ENCODE assay signal across 21 cellular contexts in the genomic region with DNA sequence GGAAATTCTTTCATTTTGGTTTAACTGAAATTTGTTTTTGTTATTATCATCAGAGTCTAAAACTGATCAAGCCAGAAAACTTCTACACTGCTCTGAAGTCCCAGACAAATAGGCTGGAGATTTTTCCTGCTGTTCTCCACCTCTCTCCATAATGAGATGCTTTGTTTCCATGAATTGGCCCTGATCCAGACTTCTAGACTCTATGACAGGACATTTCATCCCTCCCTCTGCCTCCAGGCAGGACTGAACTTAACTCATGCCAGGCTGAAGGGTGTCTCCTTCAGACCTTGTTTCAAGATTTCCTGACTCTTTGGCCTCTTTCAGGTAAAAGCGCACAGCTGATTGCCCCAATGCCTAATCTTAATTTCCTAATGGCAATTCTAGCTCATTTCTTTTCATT.
DNase-seq lines count a peak whose midpoint lies in the region; ATAC-seq and TF ChIP-seq lines count a peak whose summit lies in the region.
"Had no signal": no experiment of that assay in that cellular context is flagged by ENCODE, and none has a peak within 500 bp of the region (broad histone marks: within the 10 kb centered on the region; RNA-seq: fewer than 3 reads in every experiment).

No MANE protein-coding gene starts in this region.

- 76 to 95% (median 86%) methylated on average over 1 of the region's 1 CpG for WGBS in heart left ventricle, 4 donors

- no peak overlapping the region for H3K4me3 ChIP-seq in heart left ventricle
- H3K4me3 ChIP-seq: adrenal gland, cardiac muscle cell, gastroesophageal sphincter, left lung, right atrium auricular region, thoracic aorta had no signal

- H3K27ac ChIP-seq in RWPE1 (no peak overlapping the region), heart left ventricle (no peak overlapping the region)
- H3K27ac ChIP-seq: adrenal gland, cardiac muscle cell, gastroesophageal sphincter, left lung, neutrophil, right atrium auricular region, thoracic aorta had no signal

- TF ChIP-seq CTCF in RWPE1 (conservative IDR thresholded peaks at IDR 0.05; ENCODE audit: low read depth) (no peak), heart left ventricle (IDR thresholded peaks at IDR 0.05) (no peak)

- ATAC-seq in heart left ventricle (no peak), HG03439 (IDR thresholded peaks at IDR 0.05; ENCODE audit: unreplicated experiment) (no peak)
- ATAC-seq: gastroesophageal sphincter, left lung had no signal

- no peak for TF ChIP-seq POLR2A in heart left ventricle (IDR thresholded peaks at IDR 0.05)

- POLR2A ChIA-PET in RWPE1 (lab: Yijun Ruan, JAX; ENCODE audit: low non-redundant PET) = no interaction called here

- no peaks in the 10 kb centered on the region for H3K36me3 ChIP-seq in heart left ventricle
- H3K36me3 ChIP-seq: adrenal gland, cardiac muscle cell, gastroesophageal sphincter, left lung, neutrophil, right atrium auricular region, thoracic aorta had no signal

- CTCF ChIA-PET in RWPE1 (lab: Yijun Ruan, JAX) = interaction anchor here (0.6 kb wide), 1 partner anchor 27 kb away, joined by 3 read pairs; no protein-coding TSS in a partner anchor

- DNase-seq in Ammon's horn (ENCODE audit: low spot score) = peak; percentile 24
- DNase-seq in HT-29 (ENCODE audit: low spot score) = peak; percentile 68
- DNase-seq in RWPE1 (ENCODE audit: low spot score) = peak; percentile 47
- peak; percentile 65 for DNase-seq in islet precursor cell
- no peak for DNase-seq in GOT3 (lab: John Stamatoyannopoulos, UW)
- no peak for DNase-seq in heart left ventricle
- no peak for DNase-seq in stimulated activated CD4-positive, alpha-beta T cell treated with anti-CD3 and anti-CD28 coated beads, Interleukin-2, amount 100 ng/mL, for 24 hours
- DNase-seq: activated CD4-positive, alpha-beta T cell treated with anti-CD3 and anti-CD28 coated beads for 4 hours; adrenal gland; CD4-positive, alpha-beta memory T cell; EL; erythroblast; left lung; NCI-H1092 treated with DMSO at 0.1 percent for 48 hours; NCI-H2171 had no signal

- H3K4me1 ChIP-seq in heart left ventricle = no peaks in the 10 kb centered on the region
- H3K4me1 ChIP-seq: adrenal gland, gastroesophageal sphincter, left lung, right atrium auricular region had no signal

- no peaks in the 10 kb centered on the region for H3K9me3 ChIP-seq in heart left ventricle
- H3K9me3 ChIP-seq: adrenal gland, gastroesophageal sphincter, left lung, neutrophil, right atrium auricular region, thoracic aorta had no signal

- peaks cover 0 to 54% (median 16%) of the 10 kb centered on the region in 9 donors for H3K27me3 ChIP-seq in heart left ventricle
- H3K27me3 ChIP-seq: right atrium auricular region had no signal

- intact Hi-C loops in heart left ventricle (cut with DNase I) = no loop called here

Comparison
In these comparisons a context has a peak if more than half of its experiments do, and no peak if none do; other contexts are left out.
1. DNase-seq: peak in Ammon's horn (single experiment), HT-29 (single experiment), RWPE1 (single experiment) and islet precursor cell (single experiment); none in GOT3 (single experiment), heart left ventricle (0 of 5) and stimulated activated CD4-positive, alpha-beta T cell treated with anti-CD3 and anti-CD28 coated beads, Interleukin-2, amount 100 ng/mL, for 24 hours (0 of 2).